1 cellular context compared by ENCODE assay signal in the genomic region with DNA sequence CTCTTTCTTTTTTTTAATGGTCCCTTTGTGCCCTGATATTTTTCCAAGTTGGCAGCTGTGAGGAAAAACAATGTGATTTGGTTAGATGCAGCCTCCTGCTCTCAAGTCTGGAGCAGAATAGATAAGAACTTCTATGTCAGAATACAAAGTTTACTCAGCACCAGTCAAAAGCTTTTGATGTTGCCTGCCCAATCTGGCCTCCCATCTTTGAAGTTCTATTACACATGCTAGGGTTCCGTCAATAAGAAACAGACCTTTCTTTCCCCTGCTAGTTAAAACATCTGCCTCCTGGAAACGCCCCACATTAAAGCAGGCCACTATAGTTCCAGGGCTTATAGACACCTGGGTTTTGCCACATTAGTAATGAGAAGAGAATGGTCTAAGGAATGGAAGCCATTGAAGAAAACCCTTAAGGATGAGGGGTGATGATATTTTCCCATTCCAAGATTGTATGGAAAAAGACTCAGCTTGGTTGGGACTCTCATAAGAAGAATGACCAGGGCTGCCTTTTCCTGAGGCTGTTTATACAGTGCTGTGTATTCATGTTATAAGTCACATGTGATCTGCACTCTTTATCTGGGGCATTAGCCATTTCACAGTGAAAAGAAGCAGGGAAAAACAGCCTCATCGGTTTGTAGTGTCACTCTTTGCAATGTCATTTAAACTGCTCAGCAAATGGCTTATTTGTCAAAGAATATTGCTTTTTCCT.
TF ChIP-seq lines count a peak whose summit lies in the region.

No MANE protein-coding gene starts in this region.

TF ChIP-seq in HepG2, 621 proteins besides CTCF, POLR2A, EP300 and RAD21 (continued from another document and continues in another):
- TF ChIP-seq TFAP4 (IDR thresholded peaks at IDR 0.05; ENCODE audit: borderline replicate concordance, low read depth) (peak; percentile 77), HMGXB4 (CRISPR knock-in tag; IDR thresholded peaks at IDR 0.05; ENCODE audit: borderline replicate concordance in 1 of 2, low read depth in 1 of 2) (0 out of 4 replicates have a peak, but pooled peaks of 1 of the 2 experiments have one; percentile 18), ZNF292 (CRISPR knock-in tag; IDR thresholded peaks at IDR 0.05; ENCODE audit: borderline replicate concordance, low read depth) (peak; percentile 88; the same call in 1 of the 2 replicates), GATA4 (IDR thresholded peaks at IDR 0.05; ENCODE audit: borderline replicate concordance, low read depth) (peak; percentile 94; the same call in 1 of the 2 replicates), MAX (IDR thresholded peaks at IDR 0.05) (peak; percentile 54; the same call in 1 of the 2 replicates), ZBTB46 (CRISPR knock-in tag; IDR thresholded peaks at IDR 0.05; ENCODE audit: borderline replicate concordance) (no peak), YY1 (IDR thresholded peaks at IDR 0.05; ENCODE audit: insufficient read depth, insufficient replicate concordance, low read depth, low read length) (no peak), SIN3B (IDR thresholded peaks at IDR 0.05; ENCODE audit: low read length) (no peak), TRIM24 (CRISPR knock-in tag; IDR thresholded peaks at IDR 0.05) (no peak), ASH2L (IDR thresholded peaks at IDR 0.05; ENCODE audit: insufficient read length, low read depth, low read length) (peak; percentile 62), SKI (IDR thresholded peaks at IDR 0.05; ENCODE audit: partially characterized antibody) (peak; percentile 41), ZNF234 (CRISPR knock-in tag; conservative IDR thresholded peaks at IDR 0.05) (no peak), ZNF710 (CRISPR knock-in tag; IDR thresholded peaks at IDR 0.05; ENCODE audit: borderline replicate concordance) (peak; percentile 88), CENPX (CRISPR knock-in tag; IDR thresholded peaks at IDR 0.05) (no peak), POGK (CRISPR knock-in tag; conservative IDR thresholded peaks at IDR 0.05) (no peak), SOX6 (IDR thresholded peaks at IDR 0.05) (no peak), SOX6 (CRISPR knock-in tag; IDR thresholded peaks at IDR 0.05) (peak; percentile 94), ZFX (CRISPR knock-in tag; IDR thresholded peaks at IDR 0.05; ENCODE audit: low read depth) (peak; percentile 42; the same call in 1 of the 2 replicates), JUND (CRISPR knock-in tag; IDR thresholded peaks at IDR 0.05) (no peak), ZNF660 (CRISPR knock-in tag; IDR thresholded peaks at IDR 0.05; ENCODE audit: borderline replicate concordance, low read depth) (no peak), NR2C2 (CRISPR knock-in tag; IDR thresholded peaks at IDR 0.05; ENCODE audit: borderline replicate concordance) (peak; percentile 30; the same call in 1 of the 2 replicates), CEBPG (CRISPR knock-in tag; IDR thresholded peaks at IDR 0.05) (peak; percentile 70), ZNF577 (CRISPR knock-in tag; IDR thresholded peaks at IDR 0.05; ENCODE audit: borderline replicate concordance, low read depth) (no peak), GATAD2A (CRISPR knock-in tag; IDR thresholded peaks at IDR 0.05) (peak; percentile 96), ARNT (IDR thresholded peaks at IDR 0.05) (no peak), KAT8 (CRISPR knock-in tag; IDR thresholded peaks at IDR 0.05) (peak; percentile 50), EZH2 (conservative IDR thresholded peaks at IDR 0.05; ENCODE audit: low read depth, low read length) (no peak), TERF1 (CRISPR knock-in tag; IDR thresholded peaks at IDR 0.05) (no peak), FOXP1 (IDR thresholded peaks at IDR 0.05) (no peak), FOXP1 (CRISPR knock-in tag; IDR thresholded peaks at IDR 0.05) (peak; percentile 80; the same call in 1 of the 2 replicates), ZMYM3 (CRISPR knock-in tag; IDR thresholded peaks at IDR 0.05) (peak; percentile 56; the same call in 1 of the 2 replicates), ZNF850 (CRISPR knock-in tag; conservative IDR thresholded peaks at IDR 0.05) (no peak), ZMYM4 (CRISPR knock-in tag; IDR thresholded peaks at IDR 0.05) (peak; percentile 76), ZNF629 (CRISPR knock-in tag; conservative IDR thresholded peaks at IDR 0.05) (no peak), RFXAP (CRISPR knock-in tag; IDR thresholded peaks at IDR 0.05; ENCODE audit: borderline replicate concordance) (no peak), ZNF775 (CRISPR knock-in tag; IDR thresholded peaks at IDR 0.05; ENCODE audit: borderline replicate concordance) (no peak), GFI1 (CRISPR knock-in tag; IDR thresholded peaks at IDR 0.05; ENCODE audit: borderline replicate concordance) (peak; percentile 79), ZNF180 (CRISPR knock-in tag; IDR thresholded peaks at IDR 0.05; ENCODE audit: borderline replicate concordance, low read depth) (no peak), AGO2 (optimal IDR thresholded peaks at IDR 0.05; ENCODE audit: low read depth, low read length) (no peak), HNRNPLL (IDR thresholded peaks at IDR 0.05; ENCODE audit: low read depth, low read length, poor library complexity, severe bottlenecking) (no peak), FOXJ3 (CRISPR knock-in tag; IDR thresholded peaks at IDR 0.05; ENCODE audit: borderline replicate concordance) (peak; percentile 82), MEF2D (CRISPR knock-in tag; IDR thresholded peaks at IDR 0.05) (0 out of 2 replicates have a peak, but pooled peaks have one; percentile 67), TSC22D2 (CRISPR knock-in tag; IDR thresholded peaks at IDR 0.05; ENCODE audit: borderline replicate concordance) (no peak), HNRNPK (IDR thresholded peaks at IDR 0.05; ENCODE audit: low read depth, low read length, poor library complexity, severe bottlenecking) (no peak), DNMT1 (CRISPR knock-in tag; IDR thresholded peaks at IDR 0.05) (no peak), MAFF (IDR thresholded peaks at IDR 0.05; ENCODE audit: low read depth, low read length) (0 out of 2 replicates have a peak, but pooled peaks have one; percentile 24), PAF1 (CRISPR knock-in tag; IDR thresholded peaks at IDR 0.05) (no peak)
- TF ChIP-seq, protein P1, sequence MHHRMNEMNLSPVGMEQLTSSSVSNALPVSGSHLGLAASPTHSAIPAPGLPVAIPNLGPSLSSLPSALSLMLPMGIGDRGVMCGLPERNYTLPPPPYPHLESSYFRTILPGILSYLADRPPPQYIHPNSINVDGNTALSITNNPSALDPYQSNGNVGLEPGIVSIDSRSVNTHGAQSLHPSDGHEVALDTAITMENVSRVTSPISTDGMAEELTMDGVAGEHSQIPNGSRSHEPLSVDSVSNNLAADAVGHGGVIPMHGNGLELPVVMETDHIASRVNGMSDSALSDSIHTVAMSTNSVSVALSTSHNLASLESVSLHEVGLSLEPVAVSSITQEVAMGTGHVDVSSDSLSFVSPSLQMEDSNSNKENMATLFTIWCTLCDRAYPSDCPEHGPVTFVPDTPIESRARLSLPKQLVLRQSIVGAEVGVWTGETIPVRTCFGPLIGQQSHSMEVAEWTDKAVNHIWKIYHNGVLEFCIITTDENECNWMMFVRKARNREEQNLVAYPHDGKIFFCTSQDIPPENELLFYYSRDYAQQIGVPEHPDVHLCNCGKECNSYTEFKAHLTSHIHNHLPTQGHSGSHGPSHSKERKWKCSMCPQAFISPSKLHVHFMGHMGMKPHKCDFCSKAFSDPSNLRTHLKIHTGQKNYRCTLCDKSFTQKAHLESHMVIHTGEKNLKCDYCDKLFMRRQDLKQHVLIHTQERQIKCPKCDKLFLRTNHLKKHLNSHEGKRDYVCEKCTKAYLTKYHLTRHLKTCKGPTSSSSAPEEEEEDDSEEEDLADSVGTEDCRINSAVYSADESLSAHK (CRISPR knock-in tag; IDR thresholded peaks at IDR 0.05; ENCODE audit: borderline replicate concordance) = no peak
- TF ChIP-seq, protein P2, sequence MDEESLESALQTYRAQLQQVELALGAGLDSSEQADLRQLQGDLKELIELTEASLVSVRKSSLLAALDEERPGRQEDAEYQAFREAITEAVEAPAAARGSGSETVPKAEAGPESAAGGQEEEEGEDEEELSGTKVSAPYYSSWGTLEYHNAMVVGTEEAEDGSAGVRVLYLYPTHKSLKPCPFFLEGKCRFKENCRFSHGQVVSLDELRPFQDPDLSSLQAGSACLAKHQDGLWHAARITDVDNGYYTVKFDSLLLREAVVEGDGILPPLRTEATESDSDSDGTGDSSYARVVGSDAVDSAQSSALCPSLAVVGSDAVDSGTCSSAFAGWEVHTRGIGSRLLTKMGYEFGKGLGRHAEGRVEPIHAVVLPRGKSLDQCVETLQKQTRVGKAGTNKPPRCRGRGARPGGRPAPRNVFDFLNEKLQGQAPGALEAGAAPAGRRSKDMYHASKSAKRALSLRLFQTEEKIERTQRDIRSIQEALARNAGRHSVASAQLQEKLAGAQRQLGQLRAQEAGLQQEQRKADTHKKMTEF (CRISPR knock-in tag; IDR thresholded peaks at IDR 0.05) = peak; percentile 79
- TF ChIP-seq, protein P3, sequence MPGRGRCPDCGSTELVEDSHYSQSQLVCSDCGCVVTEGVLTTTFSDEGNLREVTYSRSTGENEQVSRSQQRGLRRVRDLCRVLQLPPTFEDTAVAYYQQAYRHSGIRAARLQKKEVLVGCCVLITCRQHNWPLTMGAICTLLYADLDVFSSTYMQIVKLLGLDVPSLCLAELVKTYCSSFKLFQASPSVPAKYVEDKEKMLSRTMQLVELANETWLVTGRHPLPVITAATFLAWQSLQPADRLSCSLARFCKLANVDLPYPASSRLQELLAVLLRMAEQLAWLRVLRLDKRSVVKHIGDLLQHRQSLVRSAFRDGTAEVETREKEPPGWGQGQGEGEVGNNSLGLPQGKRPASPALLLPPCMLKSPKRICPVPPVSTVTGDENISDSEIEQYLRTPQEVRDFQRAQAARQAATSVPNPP (CRISPR knock-in tag; IDR thresholded peaks at IDR 0.05) = 0 out of 2 replicates have a peak, but pooled peaks have one; percentile 30
